In genomic region chr9:5112109-5112592, GRCh38 we compare ENCODE assay signal across 23 cellular contexts.
DNase-seq lines count a peak whose midpoint lies in the region; ATAC-seq and TF ChIP-seq lines count a peak whose summit lies in the region.
"Had no signal": no experiment of that assay in that cellular context is flagged by ENCODE, and none has a peak within 500 bp of the region (broad histone marks: within the 10 kb centered on the region; RNA-seq: fewer than 3 reads in every experiment).

No MANE protein-coding gene starts in this region.

- H3K4me3 Mint-ChIP-seq in activated naive CD4-positive, alpha-beta T cell treated with anti-CD3 and anti-CD28 coated beads, Interleukin-2, amount 10 ng/mL, durations not matched to agents 7 days and 5 days, result no peak overlapping the region
- no peak overlapping the region for H3K4me3 Mint-ChIP-seq in chondrocyte (ENCODE audit: unreplicated experiment)
- H3K4me3 Mint-ChIP-seq: CD4-positive, CD25-positive, alpha-beta regulatory T cell; HFFc6 had no signal

- ATAC-seq in psoas muscle (no peak), GM21360 (IDR thresholded peaks at IDR 0.05; ENCODE audit: unreplicated experiment) (no peak), HG03469 (IDR thresholded peaks at IDR 0.05; ENCODE audit: unreplicated experiment) (no peak)

- WGBS in psoas muscle, 3 donors, result 98% methylated on average over 30 of the region's 30 CpGs

- H3K36me3 Mint-ChIP-seq in activated naive CD4-positive, alpha-beta T cell treated with anti-CD3 and anti-CD28 coated beads, Interleukin-2, amount 10 ng/mL, durations not matched to agents 7 days and 5 days, result peaks cover 44% of the 10 kb centered on the region
- peaks cover 20% of the 10 kb centered on the region for H3K36me3 Mint-ChIP-seq in chondrocyte (ENCODE audit: low read depth)

- H3K4me3 ChIP-seq in psoas muscle, result no peak overlapping the region
- H3K4me3 ChIP-seq: PC-9, SJCRH30 had no signal

- H3K36me3 ChIP-seq in psoas muscle (ENCODE audit: insufficient read depth in 1 of 2, low read depth in 1 of 2), result peaks cover 3 to 24% of the 10 kb centered on the region in 2 donors
- H3K36me3 ChIP-seq: BE2C, SJCRH30 had no signal

- TF ChIP-seq CTCF in chondrocyte (IDR thresholded peaks at IDR 0.05), result no peak
- no peak for TF ChIP-seq CTCF in psoas muscle (IDR thresholded peaks at IDR 0.05)

- peaks cover 5% of the 10 kb centered on the region for H3K9me3 Mint-ChIP-seq in activated naive CD4-positive, alpha-beta T cell treated with anti-CD3 and anti-CD28 coated beads, Interleukin-2, amount 10 ng/mL, durations not matched to agents 7 days and 5 days
- peaks cover 8% of the 10 kb centered on the region for H3K9me3 Mint-ChIP-seq in chondrocyte (ENCODE audit: low read depth)
- H3K9me3 Mint-ChIP-seq: HFFc6 had no signal

- in situ Hi-C loops in KBM-7 (cut with MboI; ENCODE audit: low pct_unique_long_range_greater_than_20kb, low sequenced_read_pairs), result no loop called here

- no peaks in the 10 kb centered on the region for H3K9me3 ChIP-seq in psoas muscle
- H3K9me3 ChIP-seq: BE2C, SJCRH30 had no signal

- no peaks in the 10 kb centered on the region for H3K4me1 ChIP-seq in psoas muscle
- H3K4me1 ChIP-seq: BE2C, SJCRH30 had no signal

- H3K27me3 Mint-ChIP-seq in activated naive CD4-positive, alpha-beta T cell treated with anti-CD3 and anti-CD28 coated beads, Interleukin-2, amount 10 ng/mL, durations not matched to agents 7 days and 5 days, result no peaks in the 10 kb centered on the region
- no peaks in the 10 kb centered on the region for H3K27me3 Mint-ChIP-seq in chondrocyte (ENCODE audit: low read depth)
- H3K27me3 Mint-ChIP-seq: CD4-positive, CD25-positive, alpha-beta regulatory T cell had no signal

- no peak overlapping the region for H3K27ac ChIP-seq in psoas muscle
- H3K27ac ChIP-seq: PC-9, RWPE1, SJCRH30 had no signal

- peak; percentile 9 for DNase-seq in activated naive CD4-positive, alpha-beta T cell treated with anti-CD3 and anti-CD28 coated beads, Interleukin-2, amount 50 U/mL, for 16 hours
- DNase-seq in activated naive CD4-positive, alpha-beta T cell treated with anti-CD3 and anti-CD28 coated beads, Interleukin-2, amount 10 ng/mL, durations not matched to agents 7 days and 5 days, result no peak
- peak; percentile 3 for DNase-seq in AG08396 (ENCODE audit: low spot score)
- DNase-seq in chondrocyte (ENCODE audit: low spot score), result peak; percentile 88
- DNase-seq in psoas muscle, result peak; percentile 12 to 44
- DNase-seq in KBM-7, result no peak
- DNase-seq: 8988T; BE2C; CD4-positive, CD25-positive, alpha-beta regulatory T cell; COR-L47; DMS153; GDM1; HFFc6; Karpas-422; NCI-H1417 treated with DMSO at 0.1 percent for 48 hours; NCI-H2029 treated with DMSO at 0.1 percent for 48 hours; NCI-H2171; NCI-H526; PC-9; SJCRH30 had no signal

- no peaks in the 10 kb centered on the region for H3K4me1 Mint-ChIP-seq in activated naive CD4-positive, alpha-beta T cell treated with anti-CD3 and anti-CD28 coated beads, Interleukin-2, amount 10 ng/mL, durations not matched to agents 7 days and 5 days
- no peaks in the 10 kb centered on the region for H3K4me1 Mint-ChIP-seq in chondrocyte (ENCODE audit: low read depth)

- no peak overlapping the region for H3K27ac Mint-ChIP-seq in activated naive CD4-positive, alpha-beta T cell treated with anti-CD3 and anti-CD28 coated beads, Interleukin-2, amount 10 ng/mL, durations not matched to agents 7 days and 5 days
- H3K27ac Mint-ChIP-seq in chondrocyte (ENCODE audit: unreplicated experiment), result no peak overlapping the region
- H3K27ac Mint-ChIP-seq: HFFc6 had no signal

- intact Hi-C loops in psoas muscle (cut with DNase I), result no loop called here

- H3K27me3 ChIP-seq in psoas muscle (ENCODE audit: insufficient read depth in 3 of 3, low read length in 2 of 3), result no peaks in the 10 kb centered on the region
- H3K27me3 ChIP-seq: BE2C, SJCRH30 had no signal

- CTCF ChIA-PET in activated naive CD4-positive, alpha-beta T cell treated with anti-CD3 and anti-CD28 coated beads, Interleukin-2, amount 10 ng/mL, durations not matched to agents 7 days and 5 days (lab: Charles Lee), result no interaction called here

Comparison
In these comparisons a context has a peak if more than half of its experiments do, and no peak if none do; other contexts are left out.
1. DNase-seq: peak in activated naive CD4-positive, alpha-beta T cell treated with anti-CD3 and anti-CD28 coated beads, Interleukin-2, amount 50 U/mL, for 16 hours (single experiment), AG08396 (single experiment), chondrocyte (single experiment) and psoas muscle (2 of 2); none in activated naive CD4-positive, alpha-beta T cell treated with anti-CD3 and anti-CD28 coated beads, Interleukin-2, amount 10 ng/mL, durations not matched to agents 7 days and 5 days (single experiment) and KBM-7 (single experiment).